In the genomic region with DNA sequence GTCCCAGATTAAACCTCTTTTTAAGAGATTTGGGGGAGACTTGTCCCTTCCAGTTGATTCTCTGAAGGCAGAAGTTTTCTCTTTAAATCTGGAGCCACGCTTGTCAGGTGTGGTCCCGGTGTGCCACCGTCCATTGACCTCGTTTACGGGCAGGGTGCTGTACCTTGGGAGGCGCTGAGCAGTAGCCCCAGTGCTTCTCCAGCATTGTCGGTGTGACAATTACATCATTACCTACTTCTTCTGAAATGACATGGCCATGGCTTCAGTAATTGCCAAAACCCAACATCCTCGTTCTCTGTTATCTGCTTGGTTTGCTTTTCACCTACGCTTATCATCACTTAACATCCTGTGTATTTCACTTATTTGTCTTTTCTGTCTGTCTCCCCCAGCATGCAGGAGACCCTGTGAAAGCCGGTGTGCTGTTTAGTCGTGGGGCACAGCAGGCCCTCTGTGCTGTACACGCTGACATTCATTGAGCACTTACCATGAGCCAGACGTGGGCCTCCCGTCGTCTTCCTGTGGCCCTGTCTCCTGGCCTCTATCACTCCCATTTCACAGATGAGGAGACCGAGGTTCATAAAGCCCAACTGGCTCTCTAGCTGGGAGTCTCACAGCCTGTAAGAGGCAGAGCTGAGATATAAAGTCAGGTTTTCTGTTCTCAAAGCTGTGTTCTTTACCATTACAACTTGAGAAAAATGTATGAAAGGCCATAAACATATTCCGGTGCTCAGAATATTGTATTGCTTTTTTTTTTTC, we compare ENCODE assay signal across 23 cellular contexts.
DNase-seq lines count a peak whose midpoint lies in the region; TF ChIP-seq lines count a peak whose summit lies in the region.
"Had no signal": no experiment of that assay in that cellular context is flagged by ENCODE, and none has a peak within 500 bp of the region (broad histone marks: within the 10 kb centered on the region; RNA-seq: fewer than 3 reads in every experiment).

No MANE protein-coding gene starts in this region.

- no peak overlapping the region for H3K4me3 ChIP-seq in CD8-positive, alpha-beta memory T cell (ENCODE audit: low read length)
- H3K4me3 ChIP-seq in HUES48 (ENCODE audit: low read depth, low read length) = no peak overlapping the region
- H3K4me3 ChIP-seq in endodermal cell (ENCODE audit: low read length) = peak overlapping the region; percentile 39
- no peak overlapping the region for H3K4me3 ChIP-seq in trophoblast cell (ENCODE audit: low read depth, low read length)
- no peak overlapping the region for H3K4me3 ChIP-seq in SK-N-SH (ENCODE audit: low read depth in 2 of 2, low read length in 1 of 2)
- H3K4me3 ChIP-seq: coronary artery, left ventricle myocardium inferior, mucosa of descending colon had no signal

- H3K23ac ChIP-seq in trophoblast cell (ENCODE audit: low read length) = no peak overlapping the region

- H3K9ac ChIP-seq in HUES48 (ENCODE audit: low read depth, low read length) (no peak overlapping the region), endodermal cell (ENCODE audit: extremely low read depth, low read length, poor library complexity, severe bottlenecking) (peak overlapping the region; percentile 30), trophoblast cell (ENCODE audit: low read length) (no peak overlapping the region), SK-N-SH (no peak overlapping the region)

- H3K14ac ChIP-seq in trophoblast cell (ENCODE audit: low read length) = peak overlapping the region; percentile 17

- H3K9me3 ChIP-seq in CD8-positive, alpha-beta memory T cell (ENCODE audit: low read length) = no peaks in the 10 kb centered on the region
- H3K9me3 ChIP-seq in HUES48 (ENCODE audit: control insufficient read depth, insufficient read depth, low read length) = no peaks in the 10 kb centered on the region
- H3K9me3 ChIP-seq in endodermal cell (ENCODE audit: control insufficient read depth, low read length) = no peaks in the 10 kb centered on the region
- H3K9me3 ChIP-seq in trophoblast cell (ENCODE audit: insufficient read depth, low read depth, low read length) = no peaks in the 10 kb centered on the region
- no peaks in the 10 kb centered on the region for H3K9me3 ChIP-seq in SK-N-SH
- H3K9me3 ChIP-seq: left ventricle myocardium inferior, mucosa of descending colon, neutrophil had no signal

- H3K27me3 Mint-ChIP-seq in CD8-positive, alpha-beta memory T cell = peaks cover 0 to 1% of the 10 kb centered on the region in 2 donors
- H3K27me3 Mint-ChIP-seq in endodermal cell (ENCODE audit: insufficient read depth) = no peaks in the 10 kb centered on the region
- H3K27me3 Mint-ChIP-seq: activated naive CD8-positive, alpha-beta T cell treated with anti-CD3 and anti-CD28 coated beads, Interleukin-2, amount 50 U/mL, for 24 hours; brain; IgD-negative memory B cell had no signal

- H3K4me2 ChIP-seq in trophoblast cell (ENCODE audit: low read length) = no peak overlapping the region
- H3K4me2 ChIP-seq in SK-N-SH = no peak overlapping the region

- WGBS in endodermal cell (ENCODE audit: insufficient coverage in 1 of 2, insufficient read length in 1 of 2), 2 experiments = 86 to 97% methylated on average over 10 to 17 of the region's 17 CpGs
- no CpG with 5 or more reads among the region's 17 CpGs for WGBS in trophoblast cell (ENCODE audit: extremely low coverage, insufficient coverage, insufficient read length)
- 93% methylated on average over 17 of the region's 17 CpGs for WGBS in SK-N-SH (ENCODE audit: low lambda C conversion rate)

- H3K36me3 Mint-ChIP-seq in CD8-positive, alpha-beta memory T cell = peaks cover 0 to 31% (median 9%) of the 10 kb centered on the region in 3 donors
- peaks cover 17% of the 10 kb centered on the region for H3K36me3 Mint-ChIP-seq in endodermal cell (ENCODE audit: low read depth)

- peak overlapping the region; percentile 43 for H4K8ac ChIP-seq in trophoblast cell (ENCODE audit: low read depth, low read length)

- no peaks in the 10 kb centered on the region for H3K9me3 Mint-ChIP-seq in CD8-positive, alpha-beta memory T cell
- H3K9me3 Mint-ChIP-seq in endodermal cell = no peaks in the 10 kb centered on the region
- H3K9me3 Mint-ChIP-seq: activated naive CD8-positive, alpha-beta T cell treated with anti-CD3 and anti-CD28 coated beads, Interleukin-2, amount 50 U/mL, for 24 hours; brain; IgD-negative memory B cell had no signal

- H4K12ac ChIP-seq in trophoblast cell (ENCODE audit: low read depth, low read length) = no peak overlapping the region

- no peaks in the 10 kb centered on the region for H3K4me1 ChIP-seq in CD8-positive, alpha-beta memory T cell (ENCODE audit: insufficient read depth, low read length)
- H3K4me1 ChIP-seq in HUES48 (ENCODE audit: control insufficient read depth, insufficient read depth, low read length) (peaks cover 13% of the 10 kb centered on the region), endodermal cell (ENCODE audit: control insufficient read depth, insufficient read depth, low read length) (peaks cover 16% of the 10 kb centered on the region), trophoblast cell (ENCODE audit: control insufficient read depth in 1 of 2, insufficient read depth in 2 of 2, low read length in 2 of 2) (peaks cover 35 to 48% of the 10 kb centered on the region in 2 experiments), SK-N-SH (ENCODE audit: control insufficient read depth in 1 of 2, insufficient read depth in 2 of 2, low read depth in 1 of 2, low read length in 1 of 2) (peaks cover 0 to 5% of the 10 kb centered on the region in 2 experiments; a peak in 1 of 4 replicates)

- H3K4me3 Mint-ChIP-seq in CD8-positive, alpha-beta memory T cell = no peak overlapping the region
- no peak overlapping the region for H3K4me3 Mint-ChIP-seq in endodermal cell
- H3K4me3 Mint-ChIP-seq: activated CD8-positive, alpha-beta T cell treated with anti-CD3 and anti-CD28 coated beads, Interleukin-2, amount 10 ng/mL, durations not matched to agents 7 days and 5 days; activated naive CD8-positive, alpha-beta T cell treated with anti-CD3 and anti-CD28 coated beads, Interleukin-2, amount 50 U/mL, for 24 hours; brain; IgD-negative memory B cell had no signal

- peaks cover 17 to 51% (median 39%) of the 10 kb centered on the region in 3 donors for H3K4me1 Mint-ChIP-seq in CD8-positive, alpha-beta memory T cell
- H3K4me1 Mint-ChIP-seq in endodermal cell = peaks cover 36% of the 10 kb centered on the region
- H3K4me1 Mint-ChIP-seq: activated naive CD8-positive, alpha-beta T cell treated with anti-CD3 and anti-CD28 coated beads, Interleukin-2, amount 50 U/mL, for 24 hours had no signal

- no peaks in the 10 kb centered on the region for H3F3A ChIP-seq in SK-N-SH (replicated peaks; ENCODE audit: insufficient read depth)

- CTCF ChIA-PET in CD8-positive, alpha-beta memory T cell (lab: Charles Lee) = interaction anchor here (0.7 kb wide), 1 partner anchor 224 kb away, joined by 3 read pairs; no protein-coding TSS in a partner anchor
- CTCF ChIA-PET in SK-N-SH (lab: Yijun Ruan, JAX) = no interaction called here

- DNase-seq in CD8-positive, alpha-beta memory T cell = no peak
- DNase-seq in endodermal cell (no peak), trophoblast cell (no peak), NCI-H1930 (lab: John Stamatoyannopoulos, UW) (no peak), SK-N-SH (no peak), iPS-NIHi11 (ENCODE audit: low spot score) (no peak)
- DNase-seq in activated effector memory CD4-positive, alpha-beta T cell treated with anti-CD3 and anti-CD28 coated beads, Interleukin-2, amount 50 U/mL, for 16 hours = no peak
- DNase-seq: activated CD8-positive, alpha-beta T cell treated with anti-CD3 and anti-CD28 coated beads, Interleukin-2, amount 10 ng/mL, durations not matched to agents 7 days and 5 days; activated naive CD8-positive, alpha-beta T cell treated with anti-CD3 and anti-CD28 coated beads, Interleukin-2, amount 50 U/mL, for 24 hours; AML-193; HCEC 1CT; left ventricle myocardium inferior; NCI-H1694; NCI-H226; OCI-M1; SIG-M5; stimulated activated CD4-positive, alpha-beta T cell treated with anti-CD3 and anti-CD28 coated beads, Interleukin-4, amount 100 ng/mL, for 1 hour had no signal

- H3K36me3 ChIP-seq in CD8-positive, alpha-beta memory T cell (ENCODE audit: insufficient read depth, low read length) = no peaks in the 10 kb centered on the region
- no peaks in the 10 kb centered on the region for H3K36me3 ChIP-seq in HUES48 (ENCODE audit: control insufficient read depth, insufficient read depth, low read length)
- H3K36me3 ChIP-seq in endodermal cell (ENCODE audit: control insufficient read depth, insufficient read depth, low read length) = peaks cover 12% of the 10 kb centered on the region
- H3K36me3 ChIP-seq in trophoblast cell (ENCODE audit: control insufficient read depth in 1 of 2, insufficient read depth in 2 of 2, low read length in 2 of 2) = peaks cover 5 to 13% of the 10 kb centered on the region in 2 experiments
- H3K36me3 ChIP-seq in SK-N-SH (replicated peaks in 1 of 2; ENCODE audit: control insufficient read depth in 1 of 2, insufficient read depth in 2 of 2, low read length in 1 of 2) = no peaks in the 10 kb centered on the region
- H3K36me3 ChIP-seq: left ventricle myocardium inferior had no signal

- H2BK12ac ChIP-seq in trophoblast cell (ENCODE audit: low read length) = peak overlapping the region; percentile 34

- no peak overlapping the region for H3K27ac ChIP-seq in CD8-positive, alpha-beta memory T cell (ENCODE audit: low read depth, low read length)
- peak overlapping the region; percentile 4 for H3K27ac ChIP-seq in HUES48 (ENCODE audit: low read depth, low read length)
- peak overlapping the region; percentile 13 for H3K27ac ChIP-seq in endodermal cell (ENCODE audit: low read depth, low read length)
- peak overlapping the region; percentile 93 for H3K27ac ChIP-seq in trophoblast cell (ENCODE audit: low read depth, low read length)
- H3K27ac ChIP-seq in SK-N-SH (ENCODE audit: low read depth in 2 of 2, low read length in 1 of 2) = no peak overlapping the region
- H3K27ac ChIP-seq: coronary artery, left ventricle myocardium inferior, neutrophil had no signal

- peaks cover 8% of the 10 kb centered on the region; the same call in 1 of the 2 replicates for H4K20me1 ChIP-seq in SK-N-SH (ENCODE audit: insufficient read depth)

- TF ChIP-seq CTCF in endodermal cell (conservative IDR thresholded peaks at IDR 0.05) (no peak), SK-N-SH (IDR thresholded peaks at IDR 0.05) (no peak)

- no peak for TF ChIP-seq RAD21 in SK-N-SH (IDR thresholded peaks at IDR 0.05; ENCODE audit: low read length)

- POLR2A ChIA-PET in CD8-positive, alpha-beta memory T cell (lab: Charles Lee) = no interaction called here
- POLR2A ChIA-PET in SK-N-SH (lab: Yijun Ruan, JAX) = no interaction called here

- peaks cover 34% of the 10 kb centered on the region for H3K79me1 ChIP-seq in trophoblast cell (ENCODE audit: low read length)

- H2BK5ac ChIP-seq in trophoblast cell (ENCODE audit: low read depth, low read length, poor library complexity) = no peak overlapping the region

- H4K91ac ChIP-seq in trophoblast cell (ENCODE audit: low read depth, low read length) = peak overlapping the region; percentile 41

- H3K4ac ChIP-seq in trophoblast cell (ENCODE audit: low read depth, low read length) = peak overlapping the region; percentile 39

- no peaks in the 10 kb centered on the region for H3K9me2 ChIP-seq in SK-N-SH

- H3K79me2 ChIP-seq in trophoblast cell (ENCODE audit: control insufficient read depth, insufficient read depth, low read length, poor library complexity) (peaks cover 9% of the 10 kb centered on the region), SK-N-SH (ENCODE audit: insufficient read depth) (no peaks in the 10 kb centered on the region)

- H3K27ac Mint-ChIP-seq in CD8-positive, alpha-beta memory T cell = peak overlapping the region in 6 of 8 donors; percentile 26 to 86 (median 62)
- H3K27ac Mint-ChIP-seq in endodermal cell = peak overlapping the region; percentile 84
- H3K27ac Mint-ChIP-seq: activated CD8-positive, alpha-beta T cell treated with anti-CD3 and anti-CD28 coated beads, Interleukin-2, amount 10 ng/mL, durations not matched to agents 7 days and 5 days; activated naive CD8-positive, alpha-beta T cell treated with anti-CD3 and anti-CD28 coated beads, Interleukin-2, amount 50 U/mL, for 24 hours had no signal

- peak overlapping the region; percentile 27 for H3K18ac ChIP-seq in trophoblast cell (ENCODE audit: low read length)

- H3K27me3 ChIP-seq in CD8-positive, alpha-beta memory T cell (ENCODE audit: insufficient read depth, low read length, poor library complexity, severe bottlenecking) = no peaks in the 10 kb centered on the region
- no peaks in the 10 kb centered on the region for H3K27me3 ChIP-seq in HUES48 (ENCODE audit: control insufficient read depth, insufficient read depth, low read length)
- no peaks in the 10 kb centered on the region for H3K27me3 ChIP-seq in endodermal cell (ENCODE audit: control insufficient read depth, insufficient read depth, low read length, poor library complexity, severe bottlenecking)
- H3K27me3 ChIP-seq in trophoblast cell (ENCODE audit: insufficient read depth, low read length) = no peaks in the 10 kb centered on the region
- H3K27me3 ChIP-seq in SK-N-SH (ENCODE audit: insufficient read depth) = no peaks in the 10 kb centered on the region
- H3K27me3 ChIP-seq: neutrophil had no signal

- H2AK5ac ChIP-seq in trophoblast cell (ENCODE audit: low read length) = peak overlapping the region; percentile 39

- TF ChIP-seq EP300 in SK-N-SH (IDR thresholded peaks at IDR 0.05; ENCODE audit: borderline replicate concordance in 1 of 2, low read depth in 1 of 2, low read length in 1 of 2) = no peak

- peak overlapping the region; percentile 28 for H2BK120ac ChIP-seq in trophoblast cell (ENCODE audit: insufficient read depth, low read length, poor library complexity)

- H2AFZ ChIP-seq in trophoblast cell (ENCODE audit: insufficient read depth, low read length, poor library complexity) (no peak overlapping the region), SK-N-SH (ENCODE audit: low read depth) (no peak overlapping the region)

Comparison
In these comparisons a context has a peak if more than half of its experiments do, and no peak if none do; other contexts are left out.
1. H3K27ac ChIP-seq: peak in HUES48 (single experiment), endodermal cell (single experiment) and trophoblast cell (single experiment); none in CD8-positive, alpha-beta memory T cell (single experiment) and SK-N-SH (0 of 2).